ENCODE assay signal across 18 cellular contexts in genomic region chr2:69848186-69848790, GRCh38.
"Had no signal": no experiment of that assay in that cellular context is flagged by ENCODE, and none has a peak within 500 bp of the region (broad histone marks: within the 10 kb centered on the region; RNA-seq: fewer than 3 reads in every experiment).

No MANE protein-coding gene starts in this region.

- H3K4me1 Mint-ChIP-seq: activated naive CD4-positive, alpha-beta T cell treated with anti-CD3 and anti-CD28 coated beads, Interleukin-2, amount 50 U/mL, for 24 hours; brain; immature natural killer cell; mesothelial cell of epicardium had no signal

- H3K9me3 Mint-ChIP-seq: activated CD8-positive, alpha-beta T cell treated with anti-CD3 and anti-CD28 coated beads for 36 hours; activated naive CD4-positive, alpha-beta T cell treated with anti-CD3 and anti-CD28 coated beads, Interleukin-2, amount 50 U/mL, for 24 hours; activated T-cell treated with anti-CD3 and anti-CD28 coated beads, Interleukin-2, amount 50 U/mL, for 4 hours; brain; immature natural killer cell; mesothelial cell of epicardium; stimulated activated naive CD8-positive, alpha-beta T cell treated with anti-CD3 and anti-CD28 coated beads, Interleukin-15, amount 100 ng/mL, for 72 hours had no signal

- H3K4me3 Mint-ChIP-seq: activated CD4-positive, alpha-beta T cell treated with anti-CD3 and anti-CD28 coated beads for 36 hours; activated CD8-positive, alpha-beta T cell treated with anti-CD3 and anti-CD28 coated beads for 36 hours; activated naive CD4-positive, alpha-beta T cell treated with anti-CD3 and anti-CD28 coated beads, Interleukin-2, amount 50 U/mL, for 24 hours; activated T-cell treated with anti-CD3 and anti-CD28 coated beads, Interleukin-2, amount 50 U/mL, for 4 hours; brain; immature natural killer cell; mesothelial cell of epicardium; stimulated activated naive CD8-positive, alpha-beta T cell treated with anti-CD3 and anti-CD28 coated beads, Interleukin-15, amount 100 ng/mL, for 72 hours had no signal

- H3K27ac Mint-ChIP-seq: activated CD4-positive, alpha-beta T cell treated with anti-CD3 and anti-CD28 coated beads for 36 hours; activated CD8-positive, alpha-beta T cell treated with anti-CD3 and anti-CD28 coated beads for 36 hours; activated naive CD4-positive, alpha-beta T cell treated with anti-CD3 and anti-CD28 coated beads, Interleukin-2, amount 50 U/mL, for 24 hours; mesothelial cell of epicardium had no signal

- H3K27me3 ChIP-seq: right lobe of liver, spleen, testis had no signal

- H3K27me3 Mint-ChIP-seq: activated CD4-positive, alpha-beta T cell treated with anti-CD3 and anti-CD28 coated beads for 36 hours; activated CD8-positive, alpha-beta T cell treated with anti-CD3 and anti-CD28 coated beads for 36 hours; activated naive CD4-positive, alpha-beta T cell treated with anti-CD3 and anti-CD28 coated beads, Interleukin-2, amount 50 U/mL, for 24 hours; brain; stimulated activated naive CD8-positive, alpha-beta T cell treated with anti-CD3 and anti-CD28 coated beads, Interleukin-15, amount 100 ng/mL, for 72 hours had no signal

- DNase-seq: activated CD4-positive, alpha-beta T cell treated with anti-CD3 and anti-CD28 coated beads for 36 hours; activated CD8-positive, alpha-beta T cell treated with anti-CD3 and anti-CD28 coated beads for 36 hours; activated effector memory CD4-positive, alpha-beta T cell treated with anti-CD3 and anti-CD28 coated beads, Interleukin-2, amount 50 U/mL, for 16 hours; activated T-cell treated with anti-CD3 and anti-CD28 coated beads, Interleukin-2, amount 50 U/mL, for 4 hours; cerebellar nuclear complex; effector CD8-positive, alpha-beta T cell; head of caudate nucleus; immature natural killer cell; right lobe of liver; spleen; stimulated activated CD4-positive, alpha-beta T cell treated with anti-CD3 and anti-CD28 coated beads, Interleukin-1b, Interleukin-23, amount 100 ng/mL, for 48 hours; stimulated activated naive CD8-positive, alpha-beta T cell treated with anti-CD3 and anti-CD28 coated beads, Interleukin-15, amount 100 ng/mL, for 72 hours; testis; WERI-Rb-1 had no signal

- ATAC-seq: activated CD4-positive, alpha-beta T cell treated with anti-CD3 and anti-CD28 coated beads for 36 hours; activated CD8-positive, alpha-beta T cell treated with anti-CD3 and anti-CD28 coated beads for 36 hours; activated T-cell treated with anti-CD3 and anti-CD28 coated beads, Interleukin-2, amount 50 U/mL, for 4 hours; right lobe of liver; stimulated activated naive CD8-positive, alpha-beta T cell treated with anti-CD3 and anti-CD28 coated beads, Interleukin-15, amount 100 ng/mL, for 72 hours had no signal

- H3K4me1 ChIP-seq: prostate gland, right lobe of liver, spleen, testis had no signal

- H3K27ac ChIP-seq: prostate gland, right lobe of liver, spleen, testis, WERI-Rb-1 had no signal

- H3K4me3 ChIP-seq: prostate gland, right lobe of liver, spleen, testis had no signal

- H3K9me3 ChIP-seq: prostate gland, right lobe of liver, spleen, testis had no signal
